In genomic region chr22:29211066-29211841, GRCh38 we compare ENCODE assay signal across 19 cellular contexts. TPM values are rescaled to one million over a fixed set of nuclear protein-coding genes. Genes with fewer than 3 reads are reported as not detected.
DNase-seq lines count a peak whose midpoint lies in the region; ATAC-seq, FAIRE-seq and TF ChIP-seq lines count a peak whose summit lies in the region.
"Had no signal": no experiment of that assay in that cellular context is flagged by ENCODE, and none has a peak within 500 bp of the region (broad histone marks: within the 10 kb centered on the region; RNA-seq: fewer than 3 reads in every experiment).

No MANE protein-coding gene starts in this region.

- H3K4ac ChIP-seq in mesenchymal stem cell (ENCODE audit: low read depth in 1 of 2, low read length in 2 of 2): no peak overlapping the region

- SMC1A ChIA-PET in GM12878 (lab: Charles Lee; ENCODE audit: uncharacterized antibody, unreplicated experiment): interaction anchor here (1.0 to 3.1 kb wide), 3 partner anchors 10 to 46 kb away, joined by 3 to 16 read pairs (median 8); no protein-coding TSS in a partner anchor

- no peak overlapping the region for H2AK5ac ChIP-seq in mesenchymal stem cell (ENCODE audit: low read length, severe bottlenecking)

- 70% methylated on average over 20 of the region's 20 CpGs for WGBS in GM12878 (ENCODE audit: insufficient coverage, insufficient replicate concordance, low lambda C conversion rate, missing lambda C conversion rate)
- WGBS in mesenchymal stem cell: 84% methylated on average over 20 of the region's 20 CpGs

- no peak overlapping the region for H2BK5ac ChIP-seq in mesenchymal stem cell (ENCODE audit: low read depth, low read length, poor library complexity, severe bottlenecking)

- H3K23ac ChIP-seq in mesenchymal stem cell (ENCODE audit: low read length in 2 of 2): no peak overlapping the region

- FAIRE-seq in GM12878 (lab: Jason Lieb, UNC): no peak
- FAIRE-seq: A549 had no signal

- ATAC-seq in GM12878 (no peak), GM18519 (IDR thresholded peaks at IDR 0.05; ENCODE audit: low FRiP score, unreplicated experiment) (no peak)
- ATAC-seq: A549, HCT116 had no signal

- H3K9me3 ChIP-seq in GM12878 (replicated peaks; ENCODE audit: control insufficient read depth, insufficient read depth, low read length) (no peaks in the 10 kb centered on the region), mesenchymal stem cell (ENCODE audit: control insufficient read depth, low read length) (no peaks in the 10 kb centered on the region)
- H3K9me3 ChIP-seq: A549 had no signal

- H3K4me2 ChIP-seq in GM12878 (ENCODE audit: control insufficient read depth, insufficient read depth) (peak overlapping the region; percentile 4; the same call in 1 of the 2 replicates), mesenchymal stem cell (ENCODE audit: low read length, poor library complexity, severe bottlenecking) (no peak overlapping the region)
- H3K4me2 ChIP-seq: A549 had no signal

- no peak for TF ChIP-seq RAD21 in GM12878 (IDR thresholded peaks at IDR 0.05; ENCODE audit: insufficient read depth, low read depth, low read length)

- no peak overlapping the region for H3K4me3 ChIP-seq in H7 (ENCODE audit: insufficient read depth, low read depth, low read length)
- H3K4me3 ChIP-seq in GM12878: no peak overlapping the region
- H3K4me3 ChIP-seq in mesenchymal stem cell (ENCODE audit: insufficient read depth in 1 of 2, low read depth in 1 of 2, low read length in 2 of 2): no peak overlapping the region
- H3K4me3 ChIP-seq: A549 had no signal

- H3K14ac ChIP-seq in mesenchymal stem cell (ENCODE audit: low read length in 2 of 2): peak overlapping the region in 1 of 2 experiments; percentile 23

- H3K9ac ChIP-seq in GM12878 (ENCODE audit: control insufficient read depth, insufficient read depth, low read length): no peak overlapping the region
- H3K9ac ChIP-seq in mesenchymal stem cell (ENCODE audit: low read length): no peak overlapping the region

- no peak for TF ChIP-seq CTCF in GM12878 (IDR thresholded peaks at IDR 0.05 in 2 of 3, conservative IDR thresholded peaks at IDR 0.05 in 1 of 3; ENCODE audit: control insufficient read depth in 2 of 3, extremely low read depth in 1 of 3, insufficient read depth in 1 of 3, low read depth in 3 of 3, low read length in 3 of 3)

- H3K4me1 ChIP-seq in GM12878 (ENCODE audit: control insufficient read depth, insufficient read depth, low read length): peaks cover 26% of the 10 kb centered on the region
- H3K4me1 ChIP-seq in mesenchymal stem cell (ENCODE audit: control insufficient read depth, insufficient read depth, low read depth, low read length): peaks cover 1% of the 10 kb centered on the region
- H3K4me1 ChIP-seq: A549 had no signal

- no peaks in the 10 kb centered on the region for H3K79me1 ChIP-seq in mesenchymal stem cell (replicated peaks; ENCODE audit: low read length, poor library complexity, severe bottlenecking)

- no peak overlapping the region for H2BK120ac ChIP-seq in mesenchymal stem cell (ENCODE audit: low read depth, low read length)

- CTCF ChIA-PET in GM12878 (lab: Yijun Ruan, JAX): interaction anchor here (1.2 to 3.5 kb wide), 2 partner anchors 34 to 44 kb away, joined by 6 to 19 read pairs; no protein-coding TSS in a partner anchor

- H4K91ac ChIP-seq in mesenchymal stem cell (ENCODE audit: low read length): peak overlapping the region; percentile 18

- H3K27me3 ChIP-seq in H7 (ENCODE audit: control insufficient read depth, insufficient read depth, low read length) (peaks cover 2% of the 10 kb centered on the region; the same call in 1 of the 2 replicates), GM12878 (replicated peaks in 1 of 2; ENCODE audit: control insufficient read depth in 2 of 2, insufficient read depth in 2 of 2, low read length in 1 of 2) (no peaks in the 10 kb centered on the region), mesenchymal stem cell (ENCODE audit: control insufficient read depth in 1 of 2, insufficient read depth in 1 of 2, low read length in 2 of 2) (peaks cover 58 to 59% of the 10 kb centered on the region in 2 experiments)

- no peak overlapping the region for H3K27ac ChIP-seq in GM12878 (ENCODE audit: control insufficient read depth, insufficient read depth)
- H3K27ac ChIP-seq in mesenchymal stem cell (ENCODE audit: low read length, poor library complexity, severe bottlenecking): no peak overlapping the region
- H3K27ac ChIP-seq: A549 had no signal

- H2BK15ac ChIP-seq in mesenchymal stem cell (ENCODE audit: low read depth, poor library complexity, severe bottlenecking): no peak overlapping the region

- no peak for TF ChIP-seq EP300 in GM12878 (IDR thresholded peaks at IDR 0.05; ENCODE audit: borderline replicate concordance in 1 of 2, control insufficient read depth in 1 of 2, low read depth in 2 of 2, low read length in 2 of 2)

- no peak overlapping the region for H2BK12ac ChIP-seq in mesenchymal stem cell (ENCODE audit: low read length in 2 of 2)

- intact Hi-C loops in GM12878 (cut with micrococcal nuclease; ENCODE audit: unreplicated experiment): no loop called here

- no peak overlapping the region for H2AFZ ChIP-seq in GM12878 (ENCODE audit: control insufficient read depth, low read depth, low read length)
- H2AFZ ChIP-seq in mesenchymal stem cell (ENCODE audit: low read depth, low read length): no peak overlapping the region

- no peak overlapping the region for H3K18ac ChIP-seq in mesenchymal stem cell (ENCODE audit: low read depth in 1 of 2, low read length in 2 of 2)

- H3K36me3 ChIP-seq in H7 (replicated peaks; ENCODE audit: control insufficient read depth, insufficient read depth, low read length): no peaks in the 10 kb centered on the region
- peaks cover 0 to 6% of the 10 kb centered on the region in 2 experiments; a peak in 2 of 4 replicates for H3K36me3 ChIP-seq in GM12878 (ENCODE audit: control insufficient read depth in 2 of 2, insufficient read depth in 2 of 2, low read length in 1 of 2)
- no peaks in the 10 kb centered on the region for H3K36me3 ChIP-seq in mesenchymal stem cell (ENCODE audit: control insufficient read depth in 1 of 2, insufficient read depth in 2 of 2, low read depth in 1 of 2, low read length in 2 of 2)

- BruUV-seq in GM12878 (replicated peaks; lab: Mats Ljungman, UMichigan): no TSS peak

- no peak overlapping the region for H4K8ac ChIP-seq in mesenchymal stem cell (ENCODE audit: low read length)

- POLR2A ChIA-PET in GM12878 (lab: Charles Lee): interaction anchor here (1.0 to 15.3 kb wide), 6 partner anchors 10 to 98 kb away, joined by 3 to 239 read pairs (median 4); no protein-coding TSS in a partner anchor

- DNase-seq in 8988T: peak; percentile 8
- peak; percentile 21 for DNase-seq in H7
- DNase-seq in GM12878 (ENCODE audit: low read depth, low spot score): no peak
- no peak for DNase-seq in mesenchymal stem cell
- DNase-seq in cortex of kidney (lab: John Stamatoyannopoulos, UW): no peak
- no peak for DNase-seq in central memory CD4-positive, alpha-beta T cell
- no peak for DNase-seq in stimulated activated CD4-positive, alpha-beta T cell treated with anti-CD3 and anti-CD28 coated beads, Interleukin-15, amount 100 ng/mL, for 24 hours
- DNase-seq: C1 segment of cervical spinal cord, GF-D8, IMR-90, Karpas-422, MM.1S, NCI-H1105, NCI-H1694, NCI-H2227 treated with DMSO at 0.1 percent for 48 hours, NCI-H524 had no signal

- TF ChIP-seq POLR2A in GM12878 (IDR thresholded peaks at IDR 0.05; ENCODE audit: low read depth, low read length): no peak

- peaks cover 37% of the 10 kb centered on the region for H3K79me2 ChIP-seq in GM12878 (ENCODE audit: control insufficient read depth, insufficient read depth, low read length)

- RAD21 ChIA-PET in GM12878 (lab: Charles Lee; ENCODE audit: unreplicated experiment): interaction anchor here (0.6 to 3.2 kb wide), 5 partner anchors 22 to 57 kb away, joined by 3 to 22 read pairs (median 3); no protein-coding TSS in a partner anchor

- no peaks in the 10 kb centered on the region for H4K20me1 ChIP-seq in GM12878 (ENCODE audit: control insufficient read depth, insufficient read depth)

- in situ Hi-C loops in GM12878 (cut with MboI): no loop called here

RNA-seq across cellular contexts. Expression of gene EMID1, which starts 5.6 kb away (rescaled TPM):
- total RNA-seq in H7 (2014; rRNA removed; shearing (Covaris generic)): 4.5 and 5.6 TPM in 2 replicates
- 185 and 191 TPM in 2 replicates for total RNA-seq in GM12878 (2013; cell fraction: nucleolus; rRNA removed)
- total RNA-seq in GM12878 (2014; rRNA removed) (12.0 and 19.4 TPM in 2 replicates), GM12878 (2014; rRNA removed; fragmentation: Illumina TruSeq; extraction: Trizol) (4.3 and 5.8 TPM in 2 replicates), GM12878 (2021) (17.5 and 18.3 TPM in 2 replicates)
- 2.5 TPM for polyA plus RNA-seq in GM12878 (2011; ENCODE audit: low read depth)
- polyA plus RNA-seq in GM12878 (2011; rRNA removed) (29.3 and 60.3 TPM in 2 replicates), GM12878 (2014; fragmentation: Illumina TruSeq; extraction: Trizol) (0.54 and 2.3 TPM in 2 replicates), GM12878 (2014; fragmentation: Nextera tagmentation; extraction: Ambion mirVana) (1 to 10 TPM; 1.2 to 2.3 TPM), GM12878 (2014; rRNA removed) (20.7 and 23.8 TPM in 2 replicates), GM12878 (2016; fragmentation: Nextera tagmentation; extraction: Ambion mirVana) (10 to 100 TPM in 1 of 2 experiments, 1 to 10 TPM in 1; 10.0 to 13.9 TPM)
- 73.9 and 121 TPM in 2 replicates for polyA plus RNA-seq in GM12878 (2011; cell fraction: cytosol; rRNA removed)
- 196 and 245 TPM in 2 replicates for polyA plus RNA-seq in GM12878 (2011; cell fraction: nucleus; rRNA removed)
- polyA plus RNA-seq in GM12878 (2012): 7.6 and 8.4 TPM in 2 replicates
- polyA minus RNA-seq in GM12878 (2011; rRNA and poly(A)+ RNA removed): 53.3 and 85.9 TPM in 2 replicates
- 22.1 and 26.0 TPM in 2 replicates for polyA minus RNA-seq in GM12878 (2011; cell fraction: cytosol; rRNA and poly(A)+ RNA removed)
- polyA minus RNA-seq in GM12878 (2011; cell fraction: nucleus; rRNA and poly(A)+ RNA removed): 59.2 and 86.3 TPM in 2 replicates
- polyA plus RNA-seq in mesenchymal stem cell (2013, experiment 1 of 2): 8.9 TPM
- polyA plus RNA-seq in mesenchymal stem cell (2013, experiment 2 of 2): 9.0 TPM

RNA-seq across cellular contexts. Expression of gene RHBDD3, which starts 56.5 kb away (rescaled TPM):
- total RNA-seq in H7 (2014; rRNA removed; shearing (Covaris generic)): 71.6 and 76.3 TPM in 2 replicates
- 36.7 and 43.7 TPM in 2 replicates for total RNA-seq in GM12878 (2013; cell fraction: nucleolus; rRNA removed)
- total RNA-seq in GM12878 (2014; rRNA removed) (30.7 and 37.9 TPM in 2 replicates), GM12878 (2014; rRNA removed; fragmentation: Illumina TruSeq; extraction: Trizol) (10.0 and 11.9 TPM in 2 replicates), GM12878 (2021) (23.1 and 28.4 TPM in 2 replicates)
- polyA plus RNA-seq in GM12878 (2011; ENCODE audit: low read depth): 5.3 TPM
- polyA plus RNA-seq in GM12878 (2011; rRNA removed) (3.8 and 8.6 TPM in 2 replicates), GM12878 (2014; fragmentation: Illumina TruSeq; extraction: Trizol) (3.9 and 8.1 TPM in 2 replicates), GM12878 (2014; fragmentation: Nextera tagmentation; extraction: Ambion mirVana) (1 to 10 TPM in 1 of 2 experiments, under 1 TPM in 1; 0.27 to 1.2 TPM), GM12878 (2014; rRNA removed) (37.6 and 41.2 TPM in 2 replicates), GM12878 (2016; fragmentation: Nextera tagmentation; extraction: Ambion mirVana) (10 to 100 TPM; 36.9 to 38.7 TPM)
- 14.9 and 23.0 TPM in 2 replicates for polyA plus RNA-seq in GM12878 (2011; cell fraction: cytosol; rRNA removed)
- 23.5 and 35.8 TPM in 2 replicates for polyA plus RNA-seq in GM12878 (2011; cell fraction: nucleus; rRNA removed)
- 13.5 and 16.4 TPM in 2 replicates for polyA plus RNA-seq in GM12878 (2012)
- polyA minus RNA-seq in GM12878 (2011; rRNA and poly(A)+ RNA removed): 3.6 and 9.5 TPM in 2 replicates
- polyA minus RNA-seq in GM12878 (2011; cell fraction: cytosol; rRNA and poly(A)+ RNA removed): 2.9 and 6.8 TPM in 2 replicates
- 5.3 and 13.4 TPM in 2 replicates for polyA minus RNA-seq in GM12878 (2011; cell fraction: nucleus; rRNA and poly(A)+ RNA removed)
- polyA plus RNA-seq in mesenchymal stem cell (2013, experiment 1 of 2): 22.5 TPM
- 22.7 TPM for polyA plus RNA-seq in mesenchymal stem cell (2013, experiment 2 of 2)

RNA-seq across cellular contexts. Expression of gene EWSR1, which starts 56.8 kb away (rescaled TPM):
- total RNA-seq in H7 (2014; rRNA removed; shearing (Covaris generic)): 226 and 229 TPM in 2 replicates
- 358 and 390 TPM in 2 replicates for total RNA-seq in GM12878 (2013; cell fraction: nucleolus; rRNA removed)
- total RNA-seq in GM12878 (2014; rRNA removed) (339 and 342 TPM in 2 replicates), GM12878 (2014; rRNA removed; fragmentation: Illumina TruSeq; extraction: Trizol) (200 and 209 TPM in 2 replicates), GM12878 (2021) (307 and 325 TPM in 2 replicates)
- polyA plus RNA-seq in GM12878 (2011; ENCODE audit: low read depth): 140 TPM
- polyA plus RNA-seq in GM12878 (2011; rRNA removed) (233 and 400 TPM in 2 replicates), GM12878 (2014; fragmentation: Illumina TruSeq; extraction: Trizol) (430 and 480 TPM in 2 replicates), GM12878 (2014; fragmentation: Nextera tagmentation; extraction: Ambion mirVana) (100 to 1,000 TPM; 130 to 180 TPM), GM12878 (2014; rRNA removed) (369 and 388 TPM in 2 replicates), GM12878 (2016; fragmentation: Nextera tagmentation; extraction: Ambion mirVana) (100 to 1,000 TPM; 426 to 464 TPM)
- 486 and 548 TPM in 2 replicates for polyA plus RNA-seq in GM12878 (2011; cell fraction: cytosol; rRNA removed)
- polyA plus RNA-seq in GM12878 (2011; cell fraction: nucleus; rRNA removed): 908 and 919 TPM in 2 replicates
- polyA plus RNA-seq in GM12878 (2012): 149 and 217 TPM in 2 replicates
- polyA minus RNA-seq in GM12878 (2011; rRNA and poly(A)+ RNA removed): 345 and 478 TPM in 2 replicates
- polyA minus RNA-seq in GM12878 (2011; cell fraction: cytosol; rRNA and poly(A)+ RNA removed): 124 and 140 TPM in 2 replicates
- 141 and 185 TPM in 2 replicates for polyA minus RNA-seq in GM12878 (2011; cell fraction: nucleus; rRNA and poly(A)+ RNA removed)
- 174 TPM for polyA plus RNA-seq in mesenchymal stem cell (2013, experiment 1 of 2)
- 172 TPM for polyA plus RNA-seq in mesenchymal stem cell (2013, experiment 2 of 2)

Comparison
In these comparisons a context has a peak if more than half of its experiments do, and no peak if none do; other contexts are left out.
1. DNase-seq: peak in 8988T (single experiment) and H7 (single experiment); none in GM12878 (single experiment), mesenchymal stem cell (single experiment), cortex of kidney (single experiment), central memory CD4-positive, alpha-beta T cell (single experiment) and stimulated activated CD4-positive, alpha-beta T cell treated with anti-CD3 and anti-CD28 coated beads, Interleukin-15, amount 100 ng/mL, for 24 hours (single experiment).